Comparison of ENCODE assay signal across 1 cellular context in the genomic region with DNA sequence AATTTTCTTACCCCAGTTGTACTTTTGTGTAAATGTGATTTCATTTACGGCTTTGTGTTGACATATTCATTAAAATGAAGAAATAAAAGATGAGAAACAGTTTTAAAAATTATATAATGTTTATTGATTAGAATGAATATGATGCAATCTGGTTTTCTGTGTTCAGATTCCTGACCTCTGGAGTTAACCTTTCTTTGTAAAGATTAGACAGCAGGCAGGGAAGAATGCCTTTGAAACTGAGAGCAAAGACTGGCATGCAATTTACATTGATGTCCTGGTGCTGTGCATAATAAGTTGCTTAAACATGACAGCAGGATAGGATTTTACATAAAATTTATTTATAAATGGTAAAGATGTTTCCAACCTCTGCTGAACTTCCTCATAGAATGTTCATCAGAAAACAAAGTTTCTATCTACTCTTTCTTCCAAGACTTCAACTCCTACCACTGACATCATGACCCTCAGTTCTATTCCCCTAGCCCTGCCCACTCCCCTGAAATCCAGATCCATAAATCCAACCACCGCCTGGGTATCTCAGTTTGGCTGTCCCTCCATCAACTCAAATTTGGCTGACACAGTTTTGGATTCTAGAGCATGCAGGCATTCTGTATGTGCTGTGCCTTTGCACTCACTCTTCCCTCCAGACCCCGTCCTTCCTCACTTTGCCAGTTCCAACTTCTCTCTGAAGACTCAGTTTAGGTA.
TF ChIP-seq lines count a peak whose summit lies in the region.

No MANE protein-coding gene starts in this region.

TF ChIP-seq in H1, 55 proteins besides CTCF, POLR2A, EP300 and RAD21:
- no peak for TF ChIP-seq HDAC6 (IDR thresholded peaks at IDR 0.05; ENCODE audit: low read depth, low read length)
- TF ChIP-seq ATF2 (IDR thresholded peaks at IDR 0.05; ENCODE audit: low read length) = no peak
- peak; percentile 88 for TF ChIP-seq CEBPB (IDR thresholded peaks at IDR 0.05; ENCODE audit: low read depth, low read length)
- 0 out of 2 replicates have a peak, but pooled peaks have one; percentile 52 for TF ChIP-seq TEAD4 (IDR thresholded peaks at IDR 0.05; ENCODE audit: low read depth, low read length)
